Comparison of ENCODE assay signal across 25 cellular contexts in the genomic region with DNA sequence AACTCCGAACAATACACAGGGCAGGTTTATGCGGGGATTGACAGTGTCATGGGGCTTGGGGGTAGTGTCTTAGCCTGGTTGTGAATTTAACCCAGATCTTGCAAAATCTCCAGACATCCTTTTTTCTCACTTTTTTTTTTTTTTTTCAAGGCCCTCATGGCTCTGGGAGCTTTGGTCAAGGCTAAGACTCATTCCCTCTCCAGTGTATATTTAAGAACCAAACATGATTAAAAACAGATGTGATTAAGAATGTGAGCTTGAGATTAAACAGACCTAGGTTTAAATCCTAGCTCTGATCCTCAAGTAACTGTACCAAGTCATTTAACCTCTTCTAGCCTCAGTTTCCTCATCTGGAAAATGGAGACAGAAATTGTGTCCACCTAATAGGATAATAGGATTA.
A peak's percentile ranks its signal among the peaks of the same experiment; 100 is the strongest.
DNase-seq lines count a peak whose midpoint lies in the region; ATAC-seq and TF ChIP-seq lines count a peak whose summit lies in the region.
"Had no signal": no experiment of that assay in that cellular context is flagged by ENCODE, and none has a peak within 500 bp of the region (broad histone marks: within the 10 kb centered on the region; RNA-seq: fewer than 3 reads in every experiment).

No MANE protein-coding gene starts in this region.

- H3K27me3 ChIP-seq in psoas muscle (ENCODE audit: insufficient read depth in 3 of 3, low read length in 2 of 3), result no peaks in the 10 kb centered on the region
- H3K27me3 ChIP-seq: cardiac muscle cell, suprapubic skin had no signal

- DNase-seq in AG10803 (ENCODE audit: low read depth), result peak; percentile 89
- DNase-seq in NCI-H82 (lab: John Stamatoyannopoulos, UW), result peak; percentile 72
- peak; percentile 84 for DNase-seq in fibroblast of gingiva (ENCODE audit: low read depth)
- DNase-seq in progenitor cell of endocrine pancreas (ENCODE audit: low spot score, unreplicated experiment), result no peak
- no peak for DNase-seq in activated CD4-positive, CD25-positive, alpha-beta regulatory T cell (lab: John Stamatoyannopoulos, UW)
- DNase-seq in activated T-cell treated with anti-CD3 and anti-CD28 coated beads, Interleukin-2, amount 50 U/mL, for 1 hour, result no peak
- no peak for DNase-seq in RWPE1 (ENCODE audit: low spot score)
- no peak for DNase-seq in psoas muscle
- DNase-seq: ACHN; activated CD4-positive, alpha-beta T cell treated with anti-CD3 and anti-CD28 coated beads for 36 hours; activated naive CD4-positive, alpha-beta T cell treated with Interleukin-2 at 50 U/mL for 16 hours; activated T-cell treated with anti-CD3 and anti-CD28 coated beads, Interleukin-2, amount 50 U/mL, for 72 hours; CD4-positive, alpha-beta memory T cell; GOT3; head of caudate nucleus; NCI-H1436; NCI-H510A treated with DMSO at 0.1 percent for 48 hours; small intestine; stimulated activated CD4-positive, alpha-beta T cell treated with anti-CD3 and anti-CD28 coated beads, Interleukin-2, amount 100 ng/mL, for 24 hours; T-helper 1 cell had no signal

- CTCF ChIA-PET in RWPE1 (lab: Yijun Ruan, JAX), result interaction anchor here (0.6 kb wide), 1 partner anchor 74 kb away, joined by 4 read pairs; no protein-coding TSS in a partner anchor

- no peaks in the 10 kb centered on the region for H3K36me3 Mint-ChIP-seq in progenitor cell of endocrine pancreas (ENCODE audit: insufficient read depth)
- H3K36me3 Mint-ChIP-seq: CD4-positive, alpha-beta memory T cell had no signal

- TF ChIP-seq CTCF in AG10803 (conservative IDR thresholded peaks at IDR 0.05; ENCODE audit: low read length) (no peak), progenitor cell of endocrine pancreas (IDR thresholded peaks at IDR 0.05; ENCODE audit: unreplicated experiment) (no peak), RWPE1 (conservative IDR thresholded peaks at IDR 0.05; ENCODE audit: low read depth) (no peak), psoas muscle (IDR thresholded peaks at IDR 0.05) (no peak)

- 75 to 81% (median 78%) methylated on average over 2 of the region's 2 CpGs for WGBS in psoas muscle, 3 donors

- intact Hi-C loops in psoas muscle (cut with DNase I), result no loop called here

- peaks cover 12% of the 10 kb centered on the region for H3K4me1 Mint-ChIP-seq in progenitor cell of endocrine pancreas (ENCODE audit: low read depth)

- POLR2A ChIA-PET in RWPE1 (lab: Yijun Ruan, JAX; ENCODE audit: low non-redundant PET), result no interaction called here

- peak overlapping the region; percentile 49 for H3K27ac Mint-ChIP-seq in progenitor cell of endocrine pancreas
- H3K27ac Mint-ChIP-seq: activated CD4-positive, alpha-beta T cell treated with anti-CD3 and anti-CD28 coated beads for 36 hours; activated T-cell treated with anti-CD3 and anti-CD28 coated beads, Interleukin-2, amount 50 U/mL, for 72 hours; dendritic cell treated with granulocyte-macrophage colony-stimulating factor and Interleukin-4, amounts not matched to agents 40 ng/mL and 50 ng/mL, for 4 days had no signal

- no peaks in the 10 kb centered on the region for H3K27me3 Mint-ChIP-seq in progenitor cell of endocrine pancreas
- H3K27me3 Mint-ChIP-seq: activated CD4-positive, alpha-beta T cell treated with anti-CD3 and anti-CD28 coated beads for 36 hours; CD4-positive, alpha-beta memory T cell had no signal

- peaks cover 4% of the 10 kb centered on the region for H3K9me3 Mint-ChIP-seq in progenitor cell of endocrine pancreas (ENCODE audit: low read depth)

- no peaks in the 10 kb centered on the region for H3K36me3 ChIP-seq in psoas muscle (ENCODE audit: insufficient read depth in 1 of 2, low read depth in 1 of 2)
- H3K36me3 ChIP-seq: cardiac muscle cell, suprapubic skin had no signal

- H3K27ac ChIP-seq in RWPE1 (no peak overlapping the region), psoas muscle (no peak overlapping the region)
- H3K27ac ChIP-seq: cardiac muscle cell, KMS-11, suprapubic skin had no signal

- no peaks in the 10 kb centered on the region for H3K9me3 ChIP-seq in psoas muscle
- H3K9me3 ChIP-seq: suprapubic skin had no signal

- H3K4me3 Mint-ChIP-seq in progenitor cell of endocrine pancreas (ENCODE audit: low read depth), result no peak overlapping the region
- H3K4me3 Mint-ChIP-seq: activated CD4-positive, alpha-beta T cell treated with anti-CD3 and anti-CD28 coated beads for 36 hours; activated T-cell treated with anti-CD3 and anti-CD28 coated beads, Interleukin-2, amount 50 U/mL, for 72 hours; CD4-positive, alpha-beta memory T cell; dendritic cell treated with granulocyte-macrophage colony-stimulating factor and Interleukin-4, amounts not matched to agents 40 ng/mL and 50 ng/mL, for 4 days had no signal

- H3K4me1 ChIP-seq in psoas muscle, result no peaks in the 10 kb centered on the region

- H3K4me3 ChIP-seq in AG10803 (ENCODE audit: low read length) (no peak overlapping the region), psoas muscle (no peak overlapping the region)
- H3K4me3 ChIP-seq: cardiac muscle cell, suprapubic skin had no signal

- no peak for ATAC-seq in psoas muscle
- ATAC-seq: Panc1 had no signal

Comparison
In these comparisons a context has a peak if more than half of its experiments do, and no peak if none do; other contexts are left out.
1. DNase-seq: peak in AG10803 (single experiment), NCI-H82 (single experiment) and fibroblast of gingiva (single experiment); none in progenitor cell of endocrine pancreas (single experiment), activated CD4-positive, CD25-positive, alpha-beta regulatory T cell (0 of 4), activated T-cell treated with anti-CD3 and anti-CD28 coated beads, Interleukin-2, amount 50 U/mL, for 1 hour (single experiment), RWPE1 (single experiment) and psoas muscle (0 of 2).